In genomic region chr1:59434336-59434735, GRCh38 we compare ENCODE assay signal across 13 cellular contexts.
DNase-seq lines count a peak whose midpoint lies in the region; ATAC-seq and TF ChIP-seq lines count a peak whose summit lies in the region.
"Had no signal": no experiment of that assay in that cellular context is flagged by ENCODE, and none has a peak within 500 bp of the region (broad histone marks: within the 10 kb centered on the region; RNA-seq: fewer than 3 reads in every experiment).

No MANE protein-coding gene starts in this region.

- no peak overlapping the region for H3K4me3 ChIP-seq in mammary epithelial cell (replicated peaks in 1 of 3; ENCODE audit: insufficient read depth in 1 of 3, low read depth in 2 of 3, low read length in 3 of 3)
- H3K4me3 ChIP-seq in osteoblast (ENCODE audit: insufficient read depth, low read length), result no peak overlapping the region
- H3K4me3 ChIP-seq: HAP-1, vagina had no signal

- H3K9me3 ChIP-seq in mammary epithelial cell (replicated peaks; ENCODE audit: insufficient read depth, low read length), result no peaks in the 10 kb centered on the region
- no peaks in the 10 kb centered on the region for H3K9me3 ChIP-seq in osteoblast (ENCODE audit: low read depth, low read length)
- H3K9me3 ChIP-seq: HAP-1, vagina had no signal

- dilution Hi-C loops in mammary epithelial cell (cut with HindIII; ENCODE audit: low sequenced_read_pairs), result no loop called here

- H3K79me2 ChIP-seq in mammary epithelial cell (ENCODE audit: insufficient read depth, low read length) (no peaks in the 10 kb centered on the region), osteoblast (ENCODE audit: insufficient read depth, low read length) (no peaks in the 10 kb centered on the region)

- no peak overlapping the region for H3K9ac ChIP-seq in mammary epithelial cell (ENCODE audit: insufficient read depth, low read length)

- CTCF ChIA-PET in mammary epithelial cell (lab: Charles Lee; ENCODE audit: low non-redundant PET), result no interaction called here

- ATAC-seq in HG03432 (IDR thresholded peaks at IDR 0.05; ENCODE audit: unreplicated experiment), result no peak
- ATAC-seq in GM18858 (IDR thresholded peaks at IDR 0.05; ENCODE audit: unreplicated experiment), result no peak

- in situ Hi-C loops in mammary epithelial cell (cut with MboI; ENCODE audit: low sequenced_read_pairs in 2 of 2), result no loop called here

- BruUV-seq in mammary epithelial cell (replicated peaks; lab: Mats Ljungman, UMichigan), result no TSS peak

- no peak for TF ChIP-seq CTCF in mammary epithelial cell (conservative IDR thresholded peaks at IDR 0.05 in 1 of 2, IDR thresholded peaks at IDR 0.05 in 1 of 2; ENCODE audit: extremely low read depth in 1 of 2, insufficient read depth in 1 of 2, low read depth in 1 of 2, low read length in 2 of 2)
- no peak for TF ChIP-seq CTCF in osteoblast (IDR thresholded peaks at IDR 0.05; ENCODE audit: extremely low read depth, low read depth, low read length)

- H3K4me1 ChIP-seq in mammary epithelial cell (ENCODE audit: insufficient read depth, low read length) (peaks cover 23% of the 10 kb centered on the region), osteoblast (ENCODE audit: insufficient read depth, low read length) (peaks cover 10% of the 10 kb centered on the region)
- H3K4me1 ChIP-seq: HAP-1 had no signal

- H4K20me1 ChIP-seq in mammary epithelial cell (ENCODE audit: insufficient read depth, low read length), result no peaks in the 10 kb centered on the region
- no peaks in the 10 kb centered on the region for H4K20me1 ChIP-seq in osteoblast (ENCODE audit: insufficient read depth, low read length)

- H3K27me3 ChIP-seq in mammary epithelial cell (ENCODE audit: insufficient read depth, low read length) (no peaks in the 10 kb centered on the region), osteoblast (ENCODE audit: insufficient read depth, low read length) (no peaks in the 10 kb centered on the region)
- H3K27me3 ChIP-seq: vagina had no signal

- H3K27ac ChIP-seq in mammary epithelial cell (ENCODE audit: insufficient read depth, low read depth, low read length) (no peak overlapping the region), osteoblast (ENCODE audit: low read depth, low read length) (no peak overlapping the region)
- H3K27ac ChIP-seq: vagina had no signal

- 77% methylated on average over 3 of the region's 3 CpGs for WGBS in mammary epithelial cell (ENCODE audit: low coverage, missing lambda C conversion rate)

- H3K36me3 ChIP-seq in mammary epithelial cell (ENCODE audit: insufficient read depth, low read length) (no peaks in the 10 kb centered on the region), osteoblast (ENCODE audit: insufficient read depth, low read length) (no peaks in the 10 kb centered on the region)
- H3K36me3 ChIP-seq: HAP-1, vagina had no signal

- intact Hi-C loops in mammary epithelial cell (cut with micrococcal nuclease), result no loop called here

- no peak overlapping the region for H3K4me2 ChIP-seq in mammary epithelial cell (ENCODE audit: insufficient read depth, low read depth, low read length)
- H3K4me2 ChIP-seq in osteoblast (ENCODE audit: insufficient read depth, low read length), result no peak overlapping the region

- DNase-seq in AG08396 (ENCODE audit: low spot score) (peak; percentile 51), HK-2 (ENCODE audit: unreplicated experiment) (peak; percentile 25), mammary epithelial cell (no peak), osteoblast (ENCODE audit: insufficient read length, low spot score, missing footprints) (peak; percentile 31)
- DNase-seq in effector CD8-positive, alpha-beta T cell (lab: John Stamatoyannopoulos, UW), result no peak
- no peak for DNase-seq in activated T-cell treated with anti-CD3 and anti-CD28 coated beads, Interleukin-2, amount 50 U/mL, for 48 hours
- DNase-seq: CD4-positive, alpha-beta T cell; KG1; SIG-M5 had no signal

- H2AFZ ChIP-seq in mammary epithelial cell (ENCODE audit: low read depth, low read length) (peak overlapping the region; percentile 21), osteoblast (ENCODE audit: low read length) (peak overlapping the region; percentile 34)

Comparison
In these comparisons a context has a peak if more than half of its experiments do, and no peak if none do; other contexts are left out.
1. DNase-seq: peak in AG08396 (single experiment), HK-2 (single experiment) and osteoblast (single experiment); none in mammary epithelial cell (single experiment), effector CD8-positive, alpha-beta T cell (single experiment) and activated T-cell treated with anti-CD3 and anti-CD28 coated beads, Interleukin-2, amount 50 U/mL, for 48 hours (0 of 2).